ENCODE assay signal across 13 cellular contexts in the genomic region with DNA sequence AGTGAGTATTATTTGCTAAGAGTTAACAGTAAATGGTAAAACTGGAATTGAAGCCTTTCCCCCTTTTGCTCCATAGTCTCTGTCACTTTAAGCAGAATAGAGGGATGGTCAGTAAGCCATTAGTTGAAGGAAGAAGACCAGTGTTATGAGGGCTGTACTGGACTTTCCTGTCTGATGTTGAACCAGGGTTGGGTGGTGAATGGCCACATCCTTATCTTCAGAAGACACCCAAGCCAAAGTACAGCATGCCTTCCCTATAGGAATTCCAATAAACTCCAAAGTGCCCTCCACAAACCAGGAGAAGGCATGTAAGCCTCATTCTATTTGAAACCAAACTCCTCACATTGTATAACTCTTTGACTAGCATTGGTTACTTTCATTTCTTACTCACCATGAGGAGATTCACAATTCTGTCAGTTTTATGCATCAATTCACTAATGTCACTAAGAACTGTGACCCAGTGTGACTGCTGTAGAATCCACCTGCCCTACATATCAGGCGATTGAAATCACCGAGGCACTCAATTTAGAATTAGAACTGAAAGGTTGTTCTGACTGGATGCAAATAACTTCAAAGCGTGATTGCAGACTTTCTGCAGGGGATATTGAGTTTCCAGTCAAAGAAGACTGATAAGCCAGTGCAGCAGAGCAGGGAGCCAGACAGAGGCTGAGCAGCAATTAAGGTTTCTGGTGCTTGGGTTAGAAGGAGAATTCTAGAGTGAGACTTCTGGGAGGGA.
DNase-seq lines count a peak whose midpoint lies in the region; ATAC-seq and TF ChIP-seq lines count a peak whose summit lies in the region.
"Had no signal": no experiment of that assay in that cellular context is flagged by ENCODE, and none has a peak within 500 bp of the region (broad histone marks: within the 10 kb centered on the region; RNA-seq: fewer than 3 reads in every experiment).

No MANE protein-coding gene starts in this region.

- peak overlapping the region; percentile 71 for H3K4me2 ChIP-seq in Karpas-422 (ENCODE audit: low read depth, low read length, poor library complexity, severe bottlenecking)

- WGBS in lower leg skin, 2 donors, result 91 to 97% methylated on average over 3 of the region's 3 CpGs

- no peaks in the 10 kb centered on the region for H3K27me3 ChIP-seq in Karpas-422 (ENCODE audit: low read length)
- H3K27me3 ChIP-seq: neutrophil had no signal

- H3K4me1 ChIP-seq in Karpas-422 (ENCODE audit: low read length), result peaks cover 93% of the 10 kb centered on the region

- no peaks in the 10 kb centered on the region for H4K20me1 ChIP-seq in Karpas-422 (ENCODE audit: insufficient read depth, low read depth, low read length)

- TF ChIP-seq CTCF in GM10266 (IDR thresholded peaks at IDR 0.05; ENCODE audit: control insufficient read depth, insufficient read depth, low read depth, missing control alignments) (no peak), lower leg skin (IDR thresholded peaks at IDR 0.05) (no peak), CD14-positive monocyte (IDR thresholded peaks at IDR 0.05) (no peak)

- H3K9me3 ChIP-seq in Karpas-422 (ENCODE audit: low read length), result no peaks in the 10 kb centered on the region
- H3K9me3 ChIP-seq: neutrophil had no signal

- H3K4me3 ChIP-seq in Karpas-422 (ENCODE audit: low read length), result peak overlapping the region; percentile 56
- H3K4me3 ChIP-seq in lower leg skin (ENCODE audit: low read depth, poor library complexity, severe bottlenecking), result no peak overlapping the region

- peak overlapping the region; percentile 71 for H3K9ac ChIP-seq in Karpas-422 (ENCODE audit: low read length)

- no peak overlapping the region for H2AFZ ChIP-seq in Karpas-422 (ENCODE audit: low read length)

- ATAC-seq in GM19397 (IDR thresholded peaks at IDR 0.05; ENCODE audit: unreplicated experiment) (peak; percentile 95), HG02885 (IDR thresholded peaks at IDR 0.05; ENCODE audit: poor library complexity, unreplicated experiment) (peak; percentile 92)

- H3K4me3 Mint-ChIP-seq in CD14-positive monocyte, result no peak overlapping the region
- H3K4me3 Mint-ChIP-seq: activated naive CD4-positive, alpha-beta T cell treated with anti-CD3 and anti-CD28 coated beads, Interleukin-2, amount 10 ng/mL, durations not matched to agents 7 days and 5 days had no signal

- peak overlapping the region; percentile 94 for H3K27ac ChIP-seq in Karpas-422 (ENCODE audit: low read length)
- H3K27ac ChIP-seq: neutrophil, WERI-Rb-1 had no signal

- H3K9me3 Mint-ChIP-seq in CD14-positive monocyte, result peaks cover 0 to under 1% (median 0%) of the 10 kb centered on the region in 7 donors
- H3K9me3 Mint-ChIP-seq: activated naive CD4-positive, alpha-beta T cell treated with anti-CD3 and anti-CD28 coated beads, Interleukin-2, amount 10 ng/mL, durations not matched to agents 7 days and 5 days had no signal

- no peak for TF ChIP-seq POLR2A in lower leg skin (IDR thresholded peaks at IDR 0.05)

- peaks cover 0 to 4% (median 0%) of the 10 kb centered on the region in 3 donors for H3K27me3 Mint-ChIP-seq in CD14-positive monocyte (ENCODE audit: low read depth in 3 of 3)
- H3K27me3 Mint-ChIP-seq: activated naive CD4-positive, alpha-beta T cell treated with anti-CD3 and anti-CD28 coated beads, Interleukin-2, amount 10 ng/mL, durations not matched to agents 7 days and 5 days had no signal

- DNase-seq in GM10266 (ENCODE audit: extremely low spot score), result peak; percentile 51
- peak; percentile 100 for DNase-seq in Karpas-422
- no peak for DNase-seq in NCI-H526 treated with DMSO at 0.1 percent for 48 hours (lab: John Stamatoyannopoulos, UW)
- no peak for DNase-seq in NCI-H1092 (lab: John Stamatoyannopoulos, UW)
- no peak for DNase-seq in lower leg skin (ENCODE audit: low spot score in 2 of 2)
- DNase-seq in CD14-positive monocyte (ENCODE audit: low spot score), result no peak
- DNase-seq: activated naive CD4-positive, alpha-beta T cell treated with anti-CD3 and anti-CD28 coated beads, Interleukin-2, amount 10 ng/mL, durations not matched to agents 7 days and 5 days; KG1; stimulated activated CD4-positive, alpha-beta T cell treated with anti-CD3 and anti-CD28 coated beads, Interleukin-4, amount 100 ng/mL, for 4 hours had no signal

- H3K79me2 ChIP-seq in Karpas-422 (ENCODE audit: low read length), result peaks cover 59% of the 10 kb centered on the region

- intact Hi-C loops in lower leg skin (cut with DNase I; ENCODE audit: low total_unique reads), result no loop called here
- intact Hi-C loops in CD14-positive monocyte (cut with micrococcal nuclease), result no loop called here

- H3K9me2 ChIP-seq in Karpas-422 (replicated peaks; ENCODE audit: insufficient read depth, low read length), result no peaks in the 10 kb centered on the region

- no peak overlapping the region for H3K27ac Mint-ChIP-seq in CD14-positive monocyte
- H3K27ac Mint-ChIP-seq: activated naive CD4-positive, alpha-beta T cell treated with anti-CD3 and anti-CD28 coated beads, Interleukin-2, amount 10 ng/mL, durations not matched to agents 7 days and 5 days had no signal

- no peaks in the 10 kb centered on the region for H3K4me1 Mint-ChIP-seq in CD14-positive monocyte
- H3K4me1 Mint-ChIP-seq: activated naive CD4-positive, alpha-beta T cell treated with anti-CD3 and anti-CD28 coated beads, Interleukin-2, amount 10 ng/mL, durations not matched to agents 7 days and 5 days had no signal

- H3K36me3 Mint-ChIP-seq in CD14-positive monocyte, result no peaks in the 10 kb centered on the region
- H3K36me3 Mint-ChIP-seq: activated naive CD4-positive, alpha-beta T cell treated with anti-CD3 and anti-CD28 coated beads, Interleukin-2, amount 10 ng/mL, durations not matched to agents 7 days and 5 days had no signal

- peaks cover 28% of the 10 kb centered on the region for H3K36me3 ChIP-seq in Karpas-422 (ENCODE audit: insufficient read depth, low read length)
- H3K36me3 ChIP-seq: neutrophil, WERI-Rb-1 had no signal

Comparison
In these comparisons a context has a peak if more than half of its experiments do, and no peak if none do; other contexts are left out.
1. DNase-seq: peak in GM10266 (single experiment) and Karpas-422 (single experiment); none in NCI-H526 treated with DMSO at 0.1 percent for 48 hours (single experiment), NCI-H1092 (single experiment), lower leg skin (0 of 2) and CD14-positive monocyte (single experiment).